In the genomic region with DNA sequence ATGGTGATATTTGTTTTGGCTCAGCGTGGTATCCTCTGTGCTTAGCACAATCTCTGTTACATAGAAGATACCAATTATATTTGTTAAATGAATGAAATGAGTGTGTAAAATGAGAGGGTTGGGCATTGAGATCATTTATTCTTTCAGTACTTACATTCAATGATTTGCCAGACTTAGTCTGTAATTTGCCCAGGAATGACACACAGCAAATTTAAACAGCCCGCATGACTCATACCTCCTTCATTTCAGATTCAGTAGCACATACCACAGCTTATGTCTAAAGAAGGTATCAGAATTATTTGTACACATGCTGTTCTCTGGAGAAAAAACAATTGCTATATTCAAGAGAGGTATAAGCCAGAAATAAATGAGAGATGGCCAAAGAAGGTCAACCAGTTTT, we compare ENCODE assay signal across 14 cellular contexts. TPM values are rescaled to one million over a fixed set of nuclear protein-coding genes. Genes with fewer than 3 reads are reported as not detected.
DNase-seq lines count a peak whose midpoint lies in the region; TF ChIP-seq lines count a peak whose summit lies in the region.
"Had no signal": no experiment of that assay in that cellular context is flagged by ENCODE, and none has a peak within 500 bp of the region (broad histone marks: within the 10 kb centered on the region; RNA-seq: fewer than 3 reads in every experiment).

No MANE protein-coding gene starts in this region.

- no peak for TF ChIP-seq CTCF in epithelial cell of esophagus (IDR thresholded peaks at IDR 0.05; ENCODE audit: insufficient read depth, low read depth, low read length, missing control alignments)

- DNase-seq in DMS153 (lab: John Stamatoyannopoulos, UW) (peak; percentile 18), DMS153 treated with DMSO at 0.1 percent for 48 hours (lab: John Stamatoyannopoulos, UW; ENCODE audit: unreplicated experiment) (no peak), NCI-H748 (lab: John Stamatoyannopoulos, UW; ENCODE audit: unreplicated experiment) (peak; percentile 52), epithelial cell of esophagus (ENCODE audit: low read depth) (peak; percentile 82), skeletal muscle cell (ENCODE audit: low read depth) (peak; percentile 36), cerebellum (ENCODE audit: low spot score) (no peak), SKM-1 treated with dmso at 0.1 percent for 144 hours (lab: John Stamatoyannopoulos, UW; ENCODE audit: unreplicated experiment) (no peak), H7 (no peak)
- DNase-seq: NCI-H2171 treated with DMSO at 0.1 percent for 48 hours, occipital lobe, Peyer's patch had no signal

- H3K4me3 ChIP-seq in epithelial cell of esophagus (ENCODE audit: low read length) (no peak overlapping the region), skeletal muscle cell (ENCODE audit: low read depth, low read length) (no peak overlapping the region), H7 (ENCODE audit: insufficient read depth, low read depth, low read length) (no peak overlapping the region)
- H3K4me3 ChIP-seq: K562, Peyer's patch, tibial nerve had no signal

- no peaks in the 10 kb centered on the region for H3K36me3 ChIP-seq in H7 (replicated peaks; ENCODE audit: control insufficient read depth, insufficient read depth, low read length)
- H3K36me3 ChIP-seq: Peyer's patch, tibial nerve had no signal

- H3K27me3 ChIP-seq in H7 (ENCODE audit: control insufficient read depth, insufficient read depth, low read length), result no peaks in the 10 kb centered on the region
- H3K27me3 ChIP-seq: Peyer's patch, tibial nerve had no signal

RNA-seq across cellular contexts. Expression of a gene that starts 37.0 kb away (rescaled TPM):
- 9.4 TPM for total RNA-seq in cerebellum
- 2.5 and 7.4 TPM in 2 replicates for total RNA-seq in H7 (2014; rRNA removed; shearing (Covaris generic))
- total RNA-seq: K562; T-helper 2 cell treated with Interferon-gamma antibody and Interleukin-4, amounts not matched to agents 100 ng/mL and 5 ng/mL, for 36 hours had no signal

Comparison
In these comparisons a context has a peak if more than half of its experiments do, and no peak if none do; other contexts are left out.
1. DNase-seq: peak in DMS153 (single experiment), NCI-H748 (single experiment), epithelial cell of esophagus (single experiment) and skeletal muscle cell (single experiment); none in DMS153 treated with DMSO at 0.1 percent for 48 hours (single experiment), cerebellum (single experiment), SKM-1 treated with dmso at 0.1 percent for 144 hours (single experiment) and H7 (single experiment).